ENCODE assay signal across 16 cellular contexts in the genomic region with DNA sequence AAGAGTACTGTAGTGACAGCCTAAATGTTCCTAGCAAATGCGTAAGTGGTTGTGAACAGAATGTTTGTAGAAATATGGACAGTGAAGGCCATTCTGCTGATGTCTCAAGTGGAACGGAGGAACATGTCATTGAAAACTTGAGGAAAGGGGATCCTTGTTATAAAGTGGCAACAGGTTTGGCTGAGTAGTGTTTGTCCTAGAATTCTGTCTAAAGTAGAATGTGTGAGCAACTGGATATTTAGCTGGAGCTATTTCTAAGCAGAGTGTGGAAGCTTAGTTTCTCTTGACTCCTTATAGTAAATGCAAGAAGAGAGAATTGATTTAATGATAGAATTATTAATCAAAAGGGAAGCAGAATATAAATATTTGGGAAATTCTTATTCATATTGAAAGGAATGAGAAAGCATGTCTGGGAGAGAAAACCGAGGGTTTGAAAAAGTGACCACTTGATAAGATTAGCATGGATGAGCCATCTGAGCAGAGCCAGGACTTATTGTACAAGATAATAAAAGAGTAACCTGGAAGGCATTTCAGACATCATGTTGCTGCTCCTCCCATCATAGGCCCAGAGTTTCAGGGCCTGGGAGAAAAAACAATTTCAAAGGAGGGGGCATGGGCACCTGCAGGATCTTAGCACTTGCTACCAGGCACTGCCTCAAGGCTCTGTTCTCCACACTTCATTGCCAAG.
DNase-seq lines count a peak whose midpoint lies in the region; ATAC-seq and TF ChIP-seq lines count a peak whose summit lies in the region.
"Had no signal": no experiment of that assay in that cellular context is flagged by ENCODE, and none has a peak within 500 bp of the region (broad histone marks: within the 10 kb centered on the region; RNA-seq: fewer than 3 reads in every experiment).

No MANE protein-coding gene starts in this region.

- no peaks in the 10 kb centered on the region for H3K9me3 Mint-ChIP-seq in type B pancreatic cell
- H3K9me3 Mint-ChIP-seq: CD8-positive, alpha-beta T cell had no signal

- peaks cover 0 to 42% (median 29%) of the 10 kb centered on the region in 10 experiments; a peak in 16 of 20 replicates for H3K4me1 ChIP-seq in BLaER1 treated with 17β-estradiol and CSF1 and Interleukin-3, amounts not matched to agents 10 nM and 100 nM
- no peaks in the 10 kb centered on the region for H3K4me1 ChIP-seq in suprapubic skin
- H3K4me1 ChIP-seq: BE2C, Caco-2 had no signal

- DNase-seq in amniotic epithelial cell (ENCODE audit: low read depth) (peak; percentile 72), type B pancreatic cell (ENCODE audit: extremely low spot score, unreplicated experiment) (no peak), suprapubic skin (ENCODE audit: low spot score in 2 of 2) (no peak)
- DNase-seq in stimulated activated naive CD8-positive, alpha-beta T cell treated with anti-CD3 and anti-CD28 coated beads, Interleukin-15, Interleukin-2, amounts not matched to agents 100 U/mL and 50 U/mL, for 24 hours: no peak
- DNase-seq: 8988T; ACHN; BE2C; C1 segment of cervical spinal cord; Caco-2; Calu3; CD4-positive, CD25-positive, alpha-beta regulatory T cell; CD8-positive, alpha-beta T cell; DMS79 treated with DMSO at 0.1 percent for 48 hours; GF-D8 had no signal

- no peaks in the 10 kb centered on the region for H3K4me1 Mint-ChIP-seq in type B pancreatic cell (ENCODE audit: unreplicated experiment)
- H3K4me1 Mint-ChIP-seq: CD14-positive monocyte; CD4-positive, CD25-positive, alpha-beta regulatory T cell had no signal

- H3K4me3 ChIP-seq in BLaER1 treated with 17β-estradiol and CSF1 and Interleukin-3, amounts not matched to agents 10 nM and 100 nM: no peak overlapping the region
- H3K4me3 ChIP-seq in suprapubic skin: no peak overlapping the region

- H3K36me3 Mint-ChIP-seq in type B pancreatic cell: no peaks in the 10 kb centered on the region
- H3K36me3 Mint-ChIP-seq: CD14-positive monocyte; CD4-positive, CD25-positive, alpha-beta regulatory T cell; CD8-positive, alpha-beta T cell had no signal

- peak overlapping the region in 9 of 11 experiments; percentile 35 to 70 (median 57); a peak in 17 of 22 replicates for H3K4me2 ChIP-seq in BLaER1 treated with 17β-estradiol and CSF1 and Interleukin-3, amounts not matched to agents 10 nM and 100 nM

- no peak overlapping the region for H3K27ac Mint-ChIP-seq in type B pancreatic cell
- H3K27ac Mint-ChIP-seq: CD14-positive monocyte; CD4-positive, CD25-positive, alpha-beta regulatory T cell; CD8-positive, alpha-beta T cell had no signal

- no peaks in the 10 kb centered on the region for H3K27me3 Mint-ChIP-seq in type B pancreatic cell
- H3K27me3 Mint-ChIP-seq: CD4-positive, CD25-positive, alpha-beta regulatory T cell had no signal

- H3K9me3 ChIP-seq in BLaER1 treated with 17β-estradiol and CSF1 and Interleukin-3, amounts not matched to agents 10 nM and 100 nM (replicated peaks in 1 of 11): peaks cover 0 to 13% (median 5%) of the 10 kb centered on the region in 11 experiments; a peak in 17 of 22 replicates
- H3K9me3 ChIP-seq in suprapubic skin: no peaks in the 10 kb centered on the region
- H3K9me3 ChIP-seq: BE2C, Caco-2 had no signal

- no peak for TF ChIP-seq POLR2A in suprapubic skin (IDR thresholded peaks at IDR 0.05)

- TF ChIP-seq CTCF in type B pancreatic cell (conservative IDR thresholded peaks at IDR 0.05) (no peak), suprapubic skin (IDR thresholded peaks at IDR 0.05) (no peak)

- no peak for TF ChIP-seq EP300 in suprapubic skin (IDR thresholded peaks at IDR 0.05)

- no peak overlapping the region for H3K9ac ChIP-seq in BLaER1 treated with 17β-estradiol and CSF1 and Interleukin-3, amounts not matched to agents 10 nM and 100 nM

- no peaks in the 10 kb centered on the region for H3K27me3 ChIP-seq in BLaER1 treated with 17β-estradiol and CSF1 and Interleukin-3, amounts not matched to agents 10 nM and 100 nM
- H3K27me3 ChIP-seq in suprapubic skin: no peaks in the 10 kb centered on the region
- H3K27me3 ChIP-seq: BE2C had no signal

- WGBS in suprapubic skin: 93% methylated on average over 3 of the region's 3 CpGs

- no peak overlapping the region for H3K4me3 Mint-ChIP-seq in type B pancreatic cell
- H3K4me3 Mint-ChIP-seq: CD14-positive monocyte; CD4-positive, CD25-positive, alpha-beta regulatory T cell; CD8-positive, alpha-beta T cell had no signal

- no peak overlapping the region for H3K27ac ChIP-seq in BLaER1 treated with 17β-estradiol and CSF1 and Interleukin-3, amounts not matched to agents 10 nM and 100 nM
- no peak overlapping the region for H3K27ac ChIP-seq in suprapubic skin

- H4K20me1 ChIP-seq in BLaER1 treated with 17β-estradiol and CSF1 and Interleukin-3, amounts not matched to agents 10 nM and 100 nM: no peaks in the 10 kb centered on the region

- H3K36me3 ChIP-seq in BLaER1 treated with 17β-estradiol and CSF1 and Interleukin-3, amounts not matched to agents 10 nM and 100 nM: no peaks in the 10 kb centered on the region
- no peaks in the 10 kb centered on the region for H3K36me3 ChIP-seq in suprapubic skin
- H3K36me3 ChIP-seq: BE2C had no signal

- no peak for ATAC-seq in stimulated activated naive CD8-positive, alpha-beta T cell treated with anti-CD3 and anti-CD28 coated beads, Interleukin-15, Interleukin-2, amounts not matched to agents 100 U/mL and 50 U/mL, for 24 hours
- ATAC-seq: CD8-positive, alpha-beta T cell had no signal
